ENCODE assay signal across 8 cellular contexts in genomic region chr14:92768236-92768635, GRCh38. TPM values are rescaled to one million over a fixed set of nuclear protein-coding genes. Genes with fewer than 3 reads are reported as not detected.
DNase-seq lines count a peak whose midpoint lies in the region; ATAC-seq, FAIRE-seq and TF ChIP-seq lines count a peak whose summit lies in the region.
"Not testable (repeated sequence)": the region's sequence is repeated elsewhere in the genome, so short reads cannot be mapped to it uniquely, and the experiment has no call there.

No MANE protein-coding gene starts in this region.

- not testable (repeated sequence) for DNase-seq in GM12891 (ENCODE audit: insufficient read length, low spot score); left colon
- peak; percentile 80 for DNase-seq in astrocyte (ENCODE audit: low read depth)
- peak; percentile 64 for DNase-seq in stimulated activated naive B cell treated with anti-CD40 and anti-IgM and Interleukin-4, amounts not matched to agents 10 μg/mL and 1 μg/mL and 100 μg/mL, for 72 hours

- H4K20me1 ChIP-seq in astrocyte (ENCODE audit: insufficient read depth, low read length) = not testable (repeated sequence)

- not testable (repeated sequence) for H3K36me3 Mint-ChIP-seq in astrocyte (ENCODE audit: low read depth, unreplicated experiment); stimulated activated naive B cell treated with anti-CD40 and anti-IgM and Interleukin-4, amounts not matched to agents 10 μg/mL and 1 μg/mL and 100 μg/mL, for 72 hours

- not testable (repeated sequence) for H3K4me1 ChIP-seq in astrocyte (ENCODE audit: insufficient read depth, low read length)

- H3K27ac ChIP-seq in astrocyte (ENCODE audit: low read depth, low read length) = not testable (repeated sequence)

- TF ChIP-seq CTCF in astrocyte (IDR thresholded peaks at IDR 0.05; ENCODE audit: insufficient read depth, low read depth, low read length) = not testable (repeated sequence)

- H3K4me3 Mint-ChIP-seq in astrocyte (ENCODE audit: unreplicated experiment); stimulated activated naive B cell treated with anti-CD40 and anti-IgM and Interleukin-4, amounts not matched to agents 10 μg/mL and 1 μg/mL and 100 μg/mL, for 72 hours: not testable (repeated sequence)

- H3K4me1 Mint-ChIP-seq in astrocyte (ENCODE audit: low read depth, unreplicated experiment) = not testable (repeated sequence)
- peaks cover 18 to 31% of the 10 kb centered on the region in 2 donors for H3K4me1 Mint-ChIP-seq in stimulated activated naive B cell treated with anti-CD40 and anti-IgM and Interleukin-4, amounts not matched to agents 10 μg/mL and 1 μg/mL and 100 μg/mL, for 72 hours

- H3K9ac ChIP-seq in astrocyte (ENCODE audit: low read length) = not testable (repeated sequence)

- H3K9me3 ChIP-seq in astrocyte (ENCODE audit: insufficient read depth, low read depth, low read length) = not testable (repeated sequence)

- not testable (repeated sequence) for H3K9me3 Mint-ChIP-seq in astrocyte (ENCODE audit: unreplicated experiment); stimulated activated naive B cell treated with anti-CD40 and anti-IgM and Interleukin-4, amounts not matched to agents 10 μg/mL and 1 μg/mL and 100 μg/mL, for 72 hours

- H3K79me2 ChIP-seq in astrocyte (ENCODE audit: insufficient read depth, low read length) = not testable (repeated sequence)

- not testable (repeated sequence) for H3K27me3 ChIP-seq in astrocyte (ENCODE audit: insufficient read depth, low read length)

- FAIRE-seq in GM12891 (lab: Jason Lieb, UNC) = peak; percentile 99
- not testable (repeated sequence) for FAIRE-seq in astrocyte (lab: Jason Lieb, UNC)

- H3K36me3 ChIP-seq in astrocyte (ENCODE audit: insufficient read depth, low read length) = not testable (repeated sequence)

- not testable (repeated sequence) for H3K4me3 ChIP-seq in astrocyte (ENCODE audit: insufficient read depth, low read depth, low read length)

- TF ChIP-seq POLR2A in GM12891 (IDR thresholded peaks at IDR 0.05; ENCODE audit: low read depth, low read length) = not testable (repeated sequence)
- 0 out of 2 replicates have a peak, but pooled peaks have one; percentile 18 for TF ChIP-seq POLR2A in Raji (IDR thresholded peaks at IDR 0.05; ENCODE audit: insufficient read depth, low read depth, low read length)

- ATAC-seq in GM19395 (IDR thresholded peaks at IDR 0.05; ENCODE audit: unreplicated experiment) (peak; percentile 91), HG02678 (IDR thresholded peaks at IDR 0.05; ENCODE audit: unreplicated experiment) (peak; percentile 96), HG03354 (IDR thresholded peaks at IDR 0.05; ENCODE audit: poor library complexity, severe bottlenecking, unreplicated experiment) (peak; percentile 94), left colon (peak; percentile 96)
- ATAC-seq in stimulated activated naive B cell treated with anti-CD40 and anti-IgM and Interleukin-4, amounts not matched to agents 10 μg/mL and 1 μg/mL and 100 μg/mL, for 72 hours (replicated peaks) = peak; percentile 92 to 97

- H3K27ac Mint-ChIP-seq in astrocyte (ENCODE audit: unreplicated experiment) = not testable (repeated sequence)
- peak overlapping the region; percentile 37 for H3K27ac Mint-ChIP-seq in stimulated activated naive B cell treated with anti-CD40 and anti-IgM and Interleukin-4, amounts not matched to agents 10 μg/mL and 1 μg/mL and 100 μg/mL, for 72 hours

- H3K27me3 Mint-ChIP-seq in astrocyte (ENCODE audit: low read depth, unreplicated experiment); stimulated activated naive B cell treated with anti-CD40 and anti-IgM and Interleukin-4, amounts not matched to agents 10 μg/mL and 1 μg/mL and 100 μg/mL, for 72 hours: not testable (repeated sequence)

- not testable (repeated sequence) for H3K4me2 ChIP-seq in astrocyte (ENCODE audit: low read length)

- intact Hi-C loops in left colon (cut with DNase I, micrococcal nuclease) = not testable (repeated sequence)

- not testable (repeated sequence) for H2AFZ ChIP-seq in astrocyte (ENCODE audit: low read depth, low read length)

TF ChIP-seq in GM12891, 5 proteins besides CTCF, POLR2A, EP300 and RAD21:
- peak; percentile 94 for TF ChIP-seq PAX5 (IDR thresholded peaks at IDR 0.05; ENCODE audit: insufficient read depth, low read length, severe bottlenecking)

RNA-seq across cellular contexts. Expression of gene LGMN, which starts 19.8 kb away (rescaled TPM):
- polyA plus RNA-seq in GM12891 (2012; ENCODE audit: low read depth, missing spikeins) = 95.1 TPM
- total RNA-seq in astrocyte (232 and 278 TPM in 2 replicates), left colon (100 to 1,000 TPM in 1 of 2 donors, 10 to 100 TPM in 1; 70.8 to 125 TPM)

RNA-seq across cellular contexts. Expression of gene GOLGA5, which starts 25.9 kb away (rescaled TPM):
- 14.9 TPM for polyA plus RNA-seq in GM12891 (2012; ENCODE audit: low read depth, missing spikeins)
- total RNA-seq in astrocyte (43.1 and 49.4 TPM in 2 replicates), left colon (10 to 100 TPM; 42.2 to 44.1 TPM)
